ENCODE assay signal across 7 cellular contexts in the genomic region with DNA sequence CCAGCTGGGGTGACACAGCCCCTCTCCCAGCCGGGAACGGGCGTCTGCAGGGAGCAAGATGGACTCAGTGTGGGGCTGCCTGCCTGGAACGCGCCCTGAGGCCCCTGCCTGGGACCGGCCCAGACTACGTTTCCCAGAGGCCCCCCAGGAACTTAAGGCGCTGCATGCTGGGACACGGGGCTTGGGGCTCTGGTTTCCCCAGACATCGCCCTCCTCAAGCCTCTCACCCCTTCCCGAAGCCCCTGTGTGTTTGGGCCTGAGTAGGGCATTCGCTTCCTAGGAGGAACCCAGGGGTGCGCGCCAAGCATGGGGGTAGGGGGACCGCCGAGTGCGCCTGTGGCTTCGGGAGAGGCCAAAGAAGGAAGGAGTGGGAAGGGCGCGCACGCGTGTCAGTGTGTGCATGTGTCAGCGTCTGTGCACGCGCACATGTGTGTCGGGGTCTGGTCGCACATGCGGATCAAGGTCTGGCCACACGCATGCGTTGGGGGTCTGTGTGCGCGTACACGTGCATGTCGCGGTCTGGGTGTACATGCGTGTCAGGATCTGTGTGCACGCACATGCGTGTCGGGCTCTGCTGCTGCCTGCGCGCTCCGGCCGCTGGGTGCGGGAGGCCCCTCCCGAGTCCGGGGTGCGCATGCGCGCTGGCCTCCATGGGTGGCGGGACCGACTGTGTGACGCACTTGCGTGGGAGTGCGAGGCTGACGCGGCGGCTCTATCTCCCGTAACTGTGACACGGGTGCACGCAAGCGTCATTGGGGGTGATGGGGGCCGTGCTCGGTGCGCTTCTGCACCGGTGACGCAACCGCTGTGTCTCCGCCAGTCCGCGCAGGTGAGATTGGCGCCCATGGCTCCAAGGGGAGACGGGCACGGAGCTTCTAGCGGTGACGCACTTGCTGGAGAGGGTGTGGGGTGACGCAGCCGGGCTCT. TPM values are rescaled to one million over a fixed set of nuclear protein-coding genes. Genes with fewer than 3 reads are reported as not detected.
A peak's percentile ranks its signal among the peaks of the same experiment; 100 is the strongest.
DNase-seq lines count a peak whose midpoint lies in the region; ATAC-seq, FAIRE-seq and TF ChIP-seq lines count a peak whose summit lies in the region.

No MANE protein-coding gene starts in this region.

- TF ChIP-seq CTCF in Peyer's patch (IDR thresholded peaks at IDR 0.05) (no peak), transverse colon (IDR thresholded peaks at IDR 0.05) (no peak)

- WGBS in transverse colon (ENCODE audit: low coverage in 1 of 2), 2 donors = 69% methylated on average over 74 of the region's 77 CpGs; no CpG with 5 or more reads in 1 of the 2 donors

- in situ Hi-C loops in transverse colon (cut with MboI; ENCODE audit: low pct_ligation_motif_present in 1 of 4, low pct_unique_long_range_greater_than_20kb in 1 of 4, low sequenced_read_pairs in 3 of 4) = no loop called here

- H3K36me3 ChIP-seq in Peyer's patch = no peaks in the 10 kb centered on the region
- H3K36me3 ChIP-seq in transverse colon = no peaks in the 10 kb centered on the region

- TF ChIP-seq POLR2A in Peyer's patch (IDR thresholded peaks at IDR 0.05) (peak in 1 of 2 donors; percentile 19), transverse colon (IDR thresholded peaks at IDR 0.05) (peak; percentile 27)

- ATAC-seq in HG03025 (IDR thresholded peaks at IDR 0.05; ENCODE audit: low FRiP score, unreplicated experiment) = peak; percentile 71

- H3K27ac ChIP-seq in Peyer's patch (peak overlapping the region; percentile 77 to 86 (median 83)), transverse colon (peak overlapping the region; percentile 79 to 86 (median 83))

- peak; percentile 46 for TF ChIP-seq EP300 in transverse colon (IDR thresholded peaks at IDR 0.05; ENCODE audit: low read depth)

- H3K27me3 ChIP-seq in Peyer's patch (no peaks in the 10 kb centered on the region), transverse colon (no peaks in the 10 kb centered on the region)

- H3K4me1 ChIP-seq in Peyer's patch (peaks cover 0 to 5% (median 0%) of the 10 kb centered on the region in 4 donors), transverse colon (no peaks in the 10 kb centered on the region)

- H3K4me3 ChIP-seq in Peyer's patch = peak overlapping the region; percentile 54 to 67 (median 60)
- peak overlapping the region; percentile 40 to 56 (median 51) for H3K4me3 ChIP-seq in transverse colon

- peak; percentile 49 for DNase-seq in GM18507 (ENCODE audit: extremely low spot score, insufficient read length, low read depth)
- peak; percentile 80 to 94 (median 85) for DNase-seq in Peyer's patch
- peak; percentile 92 for DNase-seq in activated naive CD4-positive, alpha-beta T cell treated with Interleukin-2 at 50 U/mL for 16 hours
- DNase-seq in germinal center (ENCODE audit: low spot score) = peak; percentile 85
- DNase-seq in posterior cingulate gyrus = peak; percentile 72 to 98 (median 84)
- DNase-seq in transverse colon = peak; percentile 88

- FAIRE-seq in GM18507 (lab: Jason Lieb, UNC) = peak; percentile 78

- no peaks in the 10 kb centered on the region for H3K9me3 ChIP-seq in Peyer's patch
- H3K9me3 ChIP-seq in transverse colon = no peaks in the 10 kb centered on the region

- intact Hi-C loops in posterior cingulate gyrus (cut with DNase I) = loop anchor here (2.0 kb wide), 1 partner anchor 15 kb away; the partner anchor contains the start of gene ZNF331
- intact Hi-C loops in transverse colon (cut with DNase I; ENCODE audit: low total_unique reads) = no loop called here

RNA-seq across cellular contexts. Expression of gene ZNF331, which starts 16.2 kb away (rescaled TPM):
- 10 to 100 TPM in 3 of 4 donors, 1 to 10 TPM in 1; 6.8 to 35.5 (median 11.9) TPM for total RNA-seq in Peyer's patch
- total RNA-seq in transverse colon = 10 to 100 TPM in 1 of 4 donors, 1 to 10 TPM in 3; 3.7 to 15.7 (median 5.8) TPM

Comparison
In these comparisons a context has a peak if more than half of its experiments do, and no peak if none do; other contexts are left out.
1. Peak in every context shown above with its lines: DNase-seq, ATAC-seq, H3K4me3 ChIP-seq and H3K27ac ChIP-seq.